8 cellular contexts compared by ENCODE assay signal in the genomic region with DNA sequence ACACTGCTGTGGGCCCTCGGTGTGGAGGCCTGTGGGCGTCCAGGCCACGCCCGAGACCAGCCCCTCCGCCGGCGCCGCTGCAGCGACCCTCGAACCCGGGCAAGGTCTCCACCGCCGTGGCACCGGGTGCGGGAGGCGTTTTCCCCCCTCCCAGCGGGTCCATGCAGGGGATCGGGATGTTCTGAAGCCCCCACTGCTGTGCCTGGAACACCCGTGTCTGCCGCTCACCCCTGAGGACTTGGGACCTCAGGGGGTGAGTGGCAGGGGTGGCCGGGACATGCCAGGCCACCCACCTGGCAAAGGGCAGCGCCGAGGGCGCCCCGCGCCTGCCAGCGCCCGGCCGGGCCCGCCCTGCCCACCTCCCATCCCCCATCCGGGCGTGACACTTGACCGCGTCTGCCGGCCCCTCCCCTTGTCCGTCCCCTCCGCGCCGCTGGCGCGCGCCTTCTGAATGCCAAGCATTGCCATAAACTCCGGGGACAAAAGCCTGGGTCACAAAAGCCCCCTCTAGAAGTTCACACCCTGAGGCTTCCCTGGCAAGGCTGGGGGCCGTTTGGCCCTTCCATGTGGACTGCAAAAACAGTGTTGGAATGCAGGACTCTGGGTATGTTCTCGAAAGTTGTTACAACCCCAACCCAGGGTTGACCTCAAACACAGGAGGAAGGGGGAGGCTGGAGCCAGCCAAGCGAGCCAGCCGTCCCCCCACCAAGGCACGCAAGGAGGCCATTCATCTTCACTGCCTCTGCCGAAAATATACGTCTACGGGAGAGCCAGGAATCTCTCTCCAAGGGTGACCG. TPM values are rescaled to one million over a fixed set of nuclear protein-coding genes. Genes with fewer than 3 reads are reported as not detected.
DNase-seq lines count a peak whose midpoint lies in the region; ATAC-seq lines count a peak whose summit lies in the region.

No MANE protein-coding gene starts in this region.

- H3K4me1 Mint-ChIP-seq in activated naive CD4-positive, alpha-beta T cell treated with anti-CD3 and anti-CD28 coated beads, Interleukin-2, amount 50 U/mL, for 24 hours: peaks cover 9% of the 10 kb centered on the region

- no peak overlapping the region for H3K27ac Mint-ChIP-seq in activated naive CD4-positive, alpha-beta T cell treated with anti-CD3 and anti-CD28 coated beads, Interleukin-2, amount 50 U/mL, for 24 hours

- intact Hi-C loops in cardiac septum (cut with DNase I): no loop called here

- H3K27me3 Mint-ChIP-seq in activated naive CD4-positive, alpha-beta T cell treated with anti-CD3 and anti-CD28 coated beads, Interleukin-2, amount 50 U/mL, for 24 hours: no peaks in the 10 kb centered on the region

- DNase-seq in Daoy (ENCODE audit: low read depth) (peak; percentile 65), NCI-H128 (lab: John Stamatoyannopoulos, UW; ENCODE audit: unreplicated experiment) (peak; percentile 11), cardiac septum (ENCODE audit: low spot score) (peak; percentile 85), pons (ENCODE audit: low spot score) (peak; percentile 39), SIG-M5 treated with dmso at 0.1 percent for 504 hours (lab: John Stamatoyannopoulos, UW; ENCODE audit: unreplicated experiment) (no peak), KG1 (lab: John Stamatoyannopoulos, UW) (no peak)

- peaks cover 12% of the 10 kb centered on the region for H3K36me3 Mint-ChIP-seq in activated naive CD4-positive, alpha-beta T cell treated with anti-CD3 and anti-CD28 coated beads, Interleukin-2, amount 50 U/mL, for 24 hours

- peak overlapping the region; percentile 83 for H3K4me3 Mint-ChIP-seq in activated naive CD4-positive, alpha-beta T cell treated with anti-CD3 and anti-CD28 coated beads, Interleukin-2, amount 50 U/mL, for 24 hours

- no peaks in the 10 kb centered on the region for H3K9me3 Mint-ChIP-seq in activated naive CD4-positive, alpha-beta T cell treated with anti-CD3 and anti-CD28 coated beads, Interleukin-2, amount 50 U/mL, for 24 hours

- peak; percentile 43 for ATAC-seq in GM21723 (IDR thresholded peaks at IDR 0.05; ENCODE audit: unreplicated experiment)

RNA-seq across cellular contexts. Expression of a gene that starts 0.8 kb away (rescaled TPM):
- total RNA-seq in Daoy (2014; rRNA removed; shearing (Covaris generic)): 0.77 and 1.1 TPM in 2 replicates
- 0.57 TPM for total RNA-seq in cardiac septum

Comparison
In these comparisons a context has a peak if more than half of its experiments do, and no peak if none do; other contexts are left out.
1. DNase-seq: peak in Daoy (single experiment), NCI-H128 (single experiment), cardiac septum (single experiment) and pons (single experiment); none in SIG-M5 treated with dmso at 0.1 percent for 504 hours (single experiment) and KG1 (single experiment).